ENCODE assay signal across 20 cellular contexts in the genomic region with DNA sequence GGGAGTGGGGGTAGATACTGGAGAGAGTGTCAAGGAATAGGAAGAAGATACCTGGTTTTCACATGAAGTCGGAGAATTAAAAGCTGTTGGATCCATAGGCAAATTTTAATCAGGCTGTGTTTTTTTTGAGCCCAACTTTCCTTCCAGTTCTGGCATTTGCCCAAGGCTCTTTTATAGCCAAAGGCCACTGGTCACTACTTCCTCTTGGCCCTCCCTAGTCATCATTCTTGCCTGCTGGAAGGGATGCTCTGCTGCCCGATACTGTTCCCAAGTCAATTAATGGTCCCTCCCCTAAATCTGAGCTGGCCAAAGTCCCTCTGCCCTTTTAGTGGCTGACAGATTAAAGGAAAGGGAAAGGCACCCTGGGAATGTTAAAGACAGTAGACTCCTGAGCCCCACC.
A peak's percentile ranks its signal among the peaks of the same experiment; 100 is the strongest.
DNase-seq lines count a peak whose midpoint lies in the region; ATAC-seq and TF ChIP-seq lines count a peak whose summit lies in the region.
"Had no signal": no experiment of that assay in that cellular context is flagged by ENCODE, and none has a peak within 500 bp of the region (broad histone marks: within the 10 kb centered on the region; RNA-seq: fewer than 3 reads in every experiment).

No MANE protein-coding gene starts in this region.

- 51 to 68% (median 62%) methylated on average over 2 of the region's 2 CpGs for WGBS in adrenal gland, 4 donors
- WGBS in gastroesophageal sphincter (ENCODE audit: low coverage in 1 of 2), 2 donors, result 85 to 90% methylated on average over 1 of the region's 2 CpGs

- H3K27ac ChIP-seq in adrenal gland, result peak overlapping the region in 2 of 5 donors; percentile 39 to 87
- H3K27ac ChIP-seq in gastroesophageal sphincter, result peak overlapping the region in 3 of 4 donors; percentile 48 to 68 (median 61)
- peak overlapping the region; percentile 57 for H3K27ac ChIP-seq in subcutaneous abdominal adipose tissue (ENCODE audit: low read depth, low read length)
- H3K27ac ChIP-seq: C4-2B had no signal

- peaks cover 0 to 8% of the 10 kb centered on the region in 2 donors for H3K4me1 ChIP-seq in adrenal gland (replicated peaks in 1 of 2)
- H3K4me1 ChIP-seq in gastroesophageal sphincter, result peaks cover 0 to 14% (median 10%) of the 10 kb centered on the region in 3 donors
- peaks cover 8 to 20% (median 17%) of the 10 kb centered on the region in 5 donors for H3K4me1 ChIP-seq in subcutaneous abdominal adipose tissue (ENCODE audit: control insufficient read depth in 5 of 5, insufficient read depth in 5 of 5, low read length in 5 of 5)

- H3K36me3 ChIP-seq in adrenal gland (replicated peaks in 1 of 2) (no peaks in the 10 kb centered on the region), gastroesophageal sphincter (no peaks in the 10 kb centered on the region), subcutaneous abdominal adipose tissue (ENCODE audit: control insufficient read depth in 5 of 5, insufficient read depth in 5 of 5, low read length in 5 of 5) (no peaks in the 10 kb centered on the region)
- H3K36me3 ChIP-seq: MG63 had no signal

- no peak for TF ChIP-seq POLR2A in adrenal gland (IDR thresholded peaks at IDR 0.05)
- no peak for TF ChIP-seq POLR2A in gastroesophageal sphincter (IDR thresholded peaks at IDR 0.05)

- DNase-seq in adrenal gland (peak in 4 of 7 donors; percentile 31 to 62 (median 46)), medulla oblongata (ENCODE audit: extremely low spot score) (peak; percentile 81), foreskin melanocyte (no peak), omental fat pad (ENCODE audit: low spot score) (no peak)
- no peak for DNase-seq in activated CD8-positive, alpha-beta T cell treated with anti-CD3 and anti-CD28 coated beads, Interleukin-2, amount 10 ng/mL, durations not matched to agents 7 days and 5 days
- no peak for DNase-seq in activated effector memory CD4-positive, alpha-beta T cell treated with Interleukin-2 at 50 U/mL for 16 hours
- DNase-seq: activated CD4-positive, alpha-beta T cell treated with anti-CD3 and anti-CD28 coated beads for 1 hour; activated CD8-positive, alpha-beta memory T cell treated with anti-CD3 and anti-CD28 coated beads for 24 hours; activated naive CD4-positive, alpha-beta T cell treated with anti-CD3 and anti-CD28 coated beads for 36 hours; activated T-cell treated with anti-CD3 and anti-CD28 coated beads, Interleukin-2, amount 50 U/mL, for 4 hours; EL; MG63; naive thymus-derived CD8-positive, alpha-beta T cell; NCI-H1436 treated with DMSO at 0.1 percent for 48 hours; NCI-H2171; NCI-H526 treated with DMSO at 0.1 percent for 48 hours had no signal

- ATAC-seq in gastroesophageal sphincter (peak; percentile 50), omental fat pad (ENCODE audit: low FRiP score) (no peak)
- ATAC-seq in activated CD8-positive, alpha-beta T cell treated with anti-CD3 and anti-CD28 coated beads, Interleukin-2, amount 10 ng/mL, durations not matched to agents 7 days and 5 days, result no peak
- ATAC-seq: activated T-cell treated with anti-CD3 and anti-CD28 coated beads, Interleukin-2, amount 50 U/mL, for 4 hours; naive thymus-derived CD8-positive, alpha-beta T cell had no signal

- H3K27ac Mint-ChIP-seq in activated CD8-positive, alpha-beta T cell treated with anti-CD3 and anti-CD28 coated beads, Interleukin-2, amount 10 ng/mL, durations not matched to agents 7 days and 5 days, result no peak overlapping the region
- H3K27ac Mint-ChIP-seq: activated naive CD4-positive, alpha-beta T cell treated with anti-CD3 and anti-CD28 coated beads for 36 hours; IgD-negative memory B cell had no signal

- TF ChIP-seq CTCF in adrenal gland (IDR thresholded peaks at IDR 0.05), result no peak
- TF ChIP-seq CTCF in gastroesophageal sphincter (IDR thresholded peaks at IDR 0.05), result no peak
- TF ChIP-seq CTCF in omental fat pad (IDR thresholded peaks at IDR 0.05), result no peak

- no peak for TF ChIP-seq EP300 in gastroesophageal sphincter (IDR thresholded peaks at IDR 0.05)

- H3K36me3 Mint-ChIP-seq in activated CD8-positive, alpha-beta T cell treated with anti-CD3 and anti-CD28 coated beads, Interleukin-2, amount 10 ng/mL, durations not matched to agents 7 days and 5 days (ENCODE audit: low read depth), result no peaks in the 10 kb centered on the region

- no peaks in the 10 kb centered on the region for H3K4me1 Mint-ChIP-seq in activated CD8-positive, alpha-beta T cell treated with anti-CD3 and anti-CD28 coated beads, Interleukin-2, amount 10 ng/mL, durations not matched to agents 7 days and 5 days (ENCODE audit: low read depth)
- H3K4me1 Mint-ChIP-seq: IgD-negative memory B cell had no signal

- peaks cover 4% of the 10 kb centered on the region for H3K9me3 Mint-ChIP-seq in activated CD8-positive, alpha-beta T cell treated with anti-CD3 and anti-CD28 coated beads, Interleukin-2, amount 10 ng/mL, durations not matched to agents 7 days and 5 days (ENCODE audit: insufficient read depth)

- H3K4me3 ChIP-seq in adrenal gland (no peak overlapping the region), gastroesophageal sphincter (no peak overlapping the region), subcutaneous abdominal adipose tissue (ENCODE audit: low read depth in 1 of 5, low read length in 5 of 5) (no peak overlapping the region)
- H3K4me3 ChIP-seq: MG63 had no signal

- H3K9ac ChIP-seq in subcutaneous abdominal adipose tissue (ENCODE audit: low read length in 5 of 5), result no peak overlapping the region

- CTCF ChIA-PET in activated CD8-positive, alpha-beta T cell treated with anti-CD3 and anti-CD28 coated beads, Interleukin-2, amount 10 ng/mL, durations not matched to agents 7 days and 5 days (lab: Charles Lee), result no interaction called here

- POLR2A ChIA-PET in activated CD8-positive, alpha-beta T cell treated with anti-CD3 and anti-CD28 coated beads, Interleukin-2, amount 10 ng/mL, durations not matched to agents 7 days and 5 days (lab: Charles Lee), result no interaction called here

- H3K9me3 ChIP-seq in adrenal gland (replicated peaks in 1 of 3), result no peaks in the 10 kb centered on the region
- peaks cover 0 to 5% (median 0%) of the 10 kb centered on the region in 3 donors for H3K9me3 ChIP-seq in gastroesophageal sphincter
- H3K9me3 ChIP-seq in subcutaneous abdominal adipose tissue (ENCODE audit: control insufficient read depth in 5 of 5, low read length in 5 of 5), result peaks cover 0 to 3% (median 0%) of the 10 kb centered on the region in 5 donors

- intact Hi-C loops in adrenal gland (cut with DNase I), result no loop called here

- H3K27me3 Mint-ChIP-seq in activated CD8-positive, alpha-beta T cell treated with anti-CD3 and anti-CD28 coated beads, Interleukin-2, amount 10 ng/mL, durations not matched to agents 7 days and 5 days (ENCODE audit: low read depth), result peaks cover 3% of the 10 kb centered on the region

- H3K27me3 ChIP-seq in adrenal gland (no peaks in the 10 kb centered on the region), gastroesophageal sphincter (no peaks in the 10 kb centered on the region), subcutaneous abdominal adipose tissue (ENCODE audit: control insufficient read depth in 5 of 5, insufficient read depth in 4 of 5, low read length in 5 of 5) (no peaks in the 10 kb centered on the region)
- H3K27me3 ChIP-seq: MG63 had no signal

- H3K4me3 Mint-ChIP-seq in activated CD8-positive, alpha-beta T cell treated with anti-CD3 and anti-CD28 coated beads, Interleukin-2, amount 10 ng/mL, durations not matched to agents 7 days and 5 days, result no peak overlapping the region
- H3K4me3 Mint-ChIP-seq: activated naive CD4-positive, alpha-beta T cell treated with anti-CD3 and anti-CD28 coated beads for 36 hours; activated T-cell treated with anti-CD3 and anti-CD28 coated beads, Interleukin-2, amount 50 U/mL, for 4 hours; IgD-negative memory B cell; naive thymus-derived CD8-positive, alpha-beta T cell had no signal

Comparison
In these comparisons a context has a peak if more than half of its experiments do, and no peak if none do; other contexts are left out.
1. DNase-seq: peak in adrenal gland (4 of 7) and medulla oblongata (single experiment); none in activated CD8-positive, alpha-beta T cell treated with anti-CD3 and anti-CD28 coated beads, Interleukin-2, amount 10 ng/mL, durations not matched to agents 7 days and 5 days (single experiment), foreskin melanocyte (single experiment), activated effector memory CD4-positive, alpha-beta T cell treated with Interleukin-2 at 50 U/mL for 16 hours (single experiment) and omental fat pad (single experiment).